In genomic region chr5:67355135-67355729, GRCh38 we compare ENCODE assay signal across 20 cellular contexts.
A peak's percentile ranks its signal among the peaks of the same experiment; 100 is the strongest.
DNase-seq lines count a peak whose midpoint lies in the region; ATAC-seq and TF ChIP-seq lines count a peak whose summit lies in the region.
"Had no signal": no experiment of that assay in that cellular context is flagged by ENCODE, and none has a peak within 500 bp of the region (broad histone marks: within the 10 kb centered on the region; RNA-seq: fewer than 3 reads in every experiment).

No MANE protein-coding gene starts in this region.

- H4K91ac ChIP-seq in H9 (ENCODE audit: insufficient read length, low read depth, low read length) = no peak overlapping the region

- no peak overlapping the region for H3T11ph ChIP-seq in H9 (ENCODE audit: low read length)

- no peak overlapping the region for H2BK20ac ChIP-seq in H9 (ENCODE audit: low read depth, low read length, poor library complexity, severe bottlenecking)

- TF ChIP-seq RAD21 in SK-N-SH (IDR thresholded peaks at IDR 0.05; ENCODE audit: low read length) = peak; percentile 33; the same call in 1 of the 2 replicates

- no peak overlapping the region for H2AK5ac ChIP-seq in H9 (ENCODE audit: insufficient read length, low read length)
- H2AK5ac ChIP-seq in mesendoderm (ENCODE audit: low read length) = no peak overlapping the region

- H3K18ac ChIP-seq in H9 (ENCODE audit: insufficient read length, low read depth, low read length) = no peak overlapping the region
- H3K18ac ChIP-seq in mesendoderm (ENCODE audit: low read length) = no peak overlapping the region

- H3K9ac ChIP-seq in H9 (ENCODE audit: extremely low read depth, insufficient read length, low read length) = no peak overlapping the region
- no peak overlapping the region for H3K9ac ChIP-seq in SK-N-SH
- no peak overlapping the region for H3K9ac ChIP-seq in mesendoderm (ENCODE audit: low read length)
- no peak overlapping the region for H3K9ac ChIP-seq in Karpas-422 (ENCODE audit: low read length)

- no peaks in the 10 kb centered on the region for H3K27me3 Mint-ChIP-seq in H9 (ENCODE audit: low read depth)

- H2BK15ac ChIP-seq in H9 (ENCODE audit: low read depth, low read length) = no peak overlapping the region
- no peak overlapping the region for H2BK15ac ChIP-seq in mesendoderm (replicated peaks; ENCODE audit: low read depth)

- no peak overlapping the region for H2BK12ac ChIP-seq in H9 (ENCODE audit: insufficient read length, low read depth, low read length)

- H2BK120ac ChIP-seq in H9 (ENCODE audit: low read depth, low read length, poor library complexity, severe bottlenecking) (no peak overlapping the region), mesendoderm (ENCODE audit: low read depth, low read length) (no peak overlapping the region)

- H3K4me1 Mint-ChIP-seq in H9 = peaks cover 13 to 16% of the 10 kb centered on the region in 2 experiments

- H3K79me2 ChIP-seq in H9 (ENCODE audit: insufficient read depth, low read length) (no peaks in the 10 kb centered on the region), SK-N-SH (ENCODE audit: insufficient read depth) (no peaks in the 10 kb centered on the region), mesendoderm (ENCODE audit: control insufficient read depth, insufficient read depth, low read length) (no peaks in the 10 kb centered on the region), Karpas-422 (ENCODE audit: low read length) (no peaks in the 10 kb centered on the region)

- H3K23me2 ChIP-seq in H9 (ENCODE audit: insufficient read length, low read depth, low read length, poor library complexity, severe bottlenecking) = no peaks in the 10 kb centered on the region

- no peak overlapping the region for H3K4me2 ChIP-seq in H9 (ENCODE audit: insufficient read depth, insufficient read length, low read length)
- H3K4me2 ChIP-seq in SK-N-SH = no peak overlapping the region
- no peak overlapping the region for H3K4me2 ChIP-seq in mesendoderm (ENCODE audit: low read length)
- H3K4me2 ChIP-seq in Karpas-422 (ENCODE audit: low read depth, low read length, poor library complexity, severe bottlenecking) = no peak overlapping the region
- H3K4me2 ChIP-seq: A549 had no signal

- TF ChIP-seq CTCF in H9 (conservative IDR thresholded peaks at IDR 0.05) (0 out of 3 replicates have a peak, but pooled peaks have one; percentile 12), SK-N-SH (IDR thresholded peaks at IDR 0.05) (no peak)

- H3K27ac ChIP-seq in H9 (ENCODE audit: insufficient read length, low read depth, low read length) (no peak overlapping the region), SK-N-SH (ENCODE audit: low read depth in 2 of 2, low read length in 1 of 2) (peak overlapping the region in 1 of 2 experiments; percentile 76; a peak in 2 of 4 replicates), mesendoderm (ENCODE audit: low read depth, low read length) (no peak overlapping the region), Karpas-422 (ENCODE audit: low read length) (no peak overlapping the region)
- H3K27ac ChIP-seq: A549 had no signal

- H2AFZ ChIP-seq in H9 (ENCODE audit: low read length) (no peak overlapping the region), SK-N-SH (ENCODE audit: low read depth) (no peak overlapping the region), Karpas-422 (ENCODE audit: low read length) (no peak overlapping the region)

- H4K20me1 ChIP-seq in H9 (ENCODE audit: control insufficient read depth, insufficient read depth, insufficient read length) (no peaks in the 10 kb centered on the region), SK-N-SH (ENCODE audit: insufficient read depth) (no peaks in the 10 kb centered on the region), Karpas-422 (ENCODE audit: insufficient read depth, low read depth, low read length) (no peaks in the 10 kb centered on the region)

- no peak overlapping the region for H3K27ac Mint-ChIP-seq in H9

- H3F3A ChIP-seq in SK-N-SH (replicated peaks; ENCODE audit: insufficient read depth) = no peaks in the 10 kb centered on the region

- no CpG with 5 or more reads among the region's 6 CpGs for WGBS in H9 (ENCODE audit: extremely low coverage, insufficient read length, low lambda C conversion rate)
- 23% methylated on average over 6 of the region's 6 CpGs for WGBS in SK-N-SH (ENCODE audit: low lambda C conversion rate)
- no CpG with 5 or more reads among the region's 6 CpGs for WGBS in mesendoderm (ENCODE audit: extremely low coverage, insufficient coverage, low lambda C conversion rate)

- H3K23ac ChIP-seq in H9 (ENCODE audit: insufficient read length, low read depth, low read length) (no peak overlapping the region), mesendoderm (ENCODE audit: low read length) (no peak overlapping the region)

- H4K5ac ChIP-seq in H9 (ENCODE audit: insufficient read length, low read depth, low read length) (no peak overlapping the region), mesendoderm (ENCODE audit: low read length) (no peak overlapping the region)

- H3K36me3 ChIP-seq in SK-N-SH (replicated peaks in 1 of 2; ENCODE audit: control insufficient read depth in 1 of 2, insufficient read depth in 2 of 2, low read length in 1 of 2) = no peaks in the 10 kb centered on the region
- no peaks in the 10 kb centered on the region for H3K36me3 ChIP-seq in mesendoderm (ENCODE audit: control insufficient read depth, insufficient read depth, low read length)
- no peaks in the 10 kb centered on the region for H3K36me3 ChIP-seq in Karpas-422 (ENCODE audit: insufficient read depth, low read length)
- H3K36me3 ChIP-seq: MG63 had no signal

- H3K9me2 ChIP-seq in SK-N-SH (no peaks in the 10 kb centered on the region), Karpas-422 (replicated peaks; ENCODE audit: insufficient read depth, low read length) (no peaks in the 10 kb centered on the region)

- no peak for ATAC-seq in GM19455 (IDR thresholded peaks at IDR 0.05; ENCODE audit: unreplicated experiment)
- ATAC-seq: A549, Panc1 had no signal

- H3K56ac ChIP-seq in H9 (ENCODE audit: insufficient read length, low read depth, low read length) (no peak overlapping the region), mesendoderm (ENCODE audit: low read length) (no peak overlapping the region)

- CTCF ChIA-PET in SK-N-SH (lab: Yijun Ruan, JAX) = interaction anchor here (1.1 to 2.7 kb wide), 5 partner anchors 9 to 898 kb away, joined by 4 to 16 read pairs (median 4); no protein-coding TSS in a partner anchor

- TF ChIP-seq EP300 in SK-N-SH (IDR thresholded peaks at IDR 0.05; ENCODE audit: borderline replicate concordance in 1 of 2, low read depth in 1 of 2, low read length in 1 of 2) = peak in 1 of 2 experiments; percentile 82; a peak in 2 of 4 replicates

- no peaks in the 10 kb centered on the region for H3K9me3 Mint-ChIP-seq in H9

- peaks cover 8% of the 10 kb centered on the region; the same call in 1 of the 2 replicates for H3K4me1 ChIP-seq in H9 (ENCODE audit: insufficient read depth, low read length)
- H3K4me1 ChIP-seq in SK-N-SH (ENCODE audit: control insufficient read depth in 1 of 2, insufficient read depth in 2 of 2, low read depth in 1 of 2, low read length in 1 of 2) = peaks cover 0 to 37% of the 10 kb centered on the region in 2 experiments; a peak in 2 of 4 replicates
- H3K4me1 ChIP-seq in mesendoderm (ENCODE audit: control insufficient read depth, low read depth, low read length) = no peaks in the 10 kb centered on the region
- H3K4me1 ChIP-seq in Karpas-422 (ENCODE audit: low read length) = no peaks in the 10 kb centered on the region
- H3K4me1 ChIP-seq: A549 had no signal

- no peak overlapping the region for H2BK5ac ChIP-seq in H9 (ENCODE audit: insufficient read length, low read length)
- no peak overlapping the region for H2BK5ac ChIP-seq in mesendoderm (ENCODE audit: low read length)

- no peak overlapping the region for H3K14ac ChIP-seq in H9 (ENCODE audit: insufficient read depth, low read length)

- no peak overlapping the region for H3K4me3 Mint-ChIP-seq in H9
- H3K4me3 Mint-ChIP-seq: CD4-positive, alpha-beta memory T cell had no signal

- H3K79me1 ChIP-seq in H9 (ENCODE audit: insufficient read depth, low read depth, low read length, poor library complexity, severe bottlenecking) = no peaks in the 10 kb centered on the region
- no peaks in the 10 kb centered on the region for H3K79me1 ChIP-seq in mesendoderm (ENCODE audit: low read length)

- H3K36me3 Mint-ChIP-seq in H9 (ENCODE audit: insufficient read depth in 1 of 3, low read depth in 3 of 3) = no peaks in the 10 kb centered on the region
- H3K36me3 Mint-ChIP-seq: CD4-positive, alpha-beta memory T cell had no signal

- H4K8ac ChIP-seq in H9 (replicated peaks; ENCODE audit: insufficient read length, low read depth, low read length) (no peak overlapping the region), mesendoderm (ENCODE audit: low read depth, low read length) (no peak overlapping the region)

- H3K9me3 ChIP-seq in H9 (ENCODE audit: control insufficient read depth, low read depth, low read length) (no peaks in the 10 kb centered on the region), SK-N-SH (no peaks in the 10 kb centered on the region), Karpas-422 (ENCODE audit: low read length) (no peaks in the 10 kb centered on the region)
- H3K9me3 ChIP-seq: A549, MG63 had no signal

- no peaks in the 10 kb centered on the region for H3K27me3 ChIP-seq in H9 (ENCODE audit: insufficient read depth, low read length)
- no peaks in the 10 kb centered on the region for H3K27me3 ChIP-seq in SK-N-SH (ENCODE audit: insufficient read depth)
- H3K27me3 ChIP-seq in mesendoderm (ENCODE audit: insufficient read depth, low read length, poor library complexity) = no peaks in the 10 kb centered on the region
- H3K27me3 ChIP-seq in Karpas-422 (ENCODE audit: low read length) = no peaks in the 10 kb centered on the region
- H3K27me3 ChIP-seq: MG63 had no signal

- H3K4ac ChIP-seq in H9 (ENCODE audit: low read depth, low read length) (no peak overlapping the region), mesendoderm (ENCODE audit: low read depth, low read length) (no peak overlapping the region)

- H3K4me3 ChIP-seq in SK-N-SH (ENCODE audit: low read depth in 2 of 2, low read length in 1 of 2) = no peak overlapping the region
- no peak overlapping the region for H3K4me3 ChIP-seq in mesendoderm (ENCODE audit: low read length)
- no peak overlapping the region for H3K4me3 ChIP-seq in Karpas-422 (ENCODE audit: low read length)
- H3K4me3 ChIP-seq: A549, MG63 had no signal

- DNase-seq in H9 (no peak), NCI-H1436 treated with DMSO at 0.1 percent for 48 hours (lab: John Stamatoyannopoulos, UW) (peak; percentile 77), SK-N-SH (peak; percentile 44), mesendoderm (peak; percentile 27), Karpas-422 (no peak), NCI-H1694 (lab: John Stamatoyannopoulos, UW) (no peak), C1 segment of cervical spinal cord (lab: John Stamatoyannopoulos, UW) (no peak)
- DNase-seq: CD4-positive, alpha-beta memory T cell; DMS153; GOT3; MG63; NCI-H1048; NCI-H1417 treated with DMSO at 0.1 percent for 48 hours; NCI-H2029; NCI-H2171 treated with DMSO at 0.1 percent for 48 hours; NCI-H774; NK-92 treated with Interleukin-12 subunit alpha and Interleukin-12 subunit beta, amount 100 ng/mL, for 24 hours had no signal

- POLR2A ChIA-PET in SK-N-SH (lab: Yijun Ruan, JAX) = no interaction called here

TF ChIP-seq in SK-N-SH, 30 proteins besides CTCF, POLR2A, EP300 and RAD21 (continues in another document):
- TF ChIP-seq MXI1 (IDR thresholded peaks at IDR 0.05; ENCODE audit: low read depth, low read length) (no peak), TAF1 (IDR thresholded peaks at IDR 0.05; ENCODE audit: borderline replicate concordance, low read depth, low read length) (no peak), CHD2 (IDR thresholded peaks at IDR 0.05; ENCODE audit: low read length, partially characterized antibody) (peak; percentile 54)

Comparison
In these comparisons a context has a peak if more than half of its experiments do, and no peak if none do; other contexts are left out.
1. DNase-seq: peak in NCI-H1436 treated with DMSO at 0.1 percent for 48 hours (single experiment), SK-N-SH (single experiment) and mesendoderm (single experiment); none in H9 (single experiment), Karpas-422 (single experiment), NCI-H1694 (single experiment) and C1 segment of cervical spinal cord (0 of 14).